27 cellular contexts compared by ENCODE assay signal in the genomic region with DNA sequence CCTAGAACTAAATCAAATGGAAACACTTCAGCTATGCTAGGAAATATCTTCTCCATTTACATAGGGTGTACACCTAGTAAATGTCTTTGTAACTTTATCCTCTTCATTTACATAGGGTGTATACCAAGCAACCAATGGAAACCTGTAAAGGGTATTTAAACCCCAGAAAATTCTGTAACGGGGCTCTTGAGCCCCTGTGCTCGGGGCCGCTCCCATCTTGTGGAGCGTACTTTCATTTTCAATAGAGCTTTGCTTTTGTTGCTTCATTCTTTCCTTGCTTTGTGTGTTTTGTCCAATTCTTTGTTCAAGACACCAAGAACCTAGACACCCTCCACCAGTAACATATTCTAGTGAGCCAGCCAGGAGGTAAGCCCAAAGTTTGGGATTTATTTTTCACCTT. TPM values are rescaled to one million over a fixed set of nuclear protein-coding genes. Genes with fewer than 3 reads are reported as not detected.
"Had no signal": no experiment of that assay in that cellular context is flagged by ENCODE, and none has a peak within 500 bp of the region (broad histone marks: within the 10 kb centered on the region; RNA-seq: fewer than 3 reads in every experiment).

No MANE protein-coding gene starts in this region.

- H3K36me3 ChIP-seq: cardiac muscle cell, heart left ventricle, sigmoid colon had no signal

- H3K27ac ChIP-seq: cardiac muscle cell, heart left ventricle, sigmoid colon, testis, VCaP had no signal

- H3K4me3 ChIP-seq: cardiac muscle cell, heart left ventricle, sigmoid colon, smooth muscle cell, testis had no signal

- H3K4me1 ChIP-seq: heart left ventricle, sigmoid colon, testis had no signal

- H3K4me2 ChIP-seq: smooth muscle cell had no signal

- H3K9me3 ChIP-seq: sigmoid colon, testis had no signal

- ATAC-seq: activated CD4-positive, CD25-positive, alpha-beta regulatory T cell treated with anti-CD3 and anti-CD28 coated beads, Interleukin-2, amount 50 U/mL, for 24 hours; activated T-cell treated with anti-CD3 and anti-CD28 coated beads, Interleukin-2, amount 50 U/mL, for 72 hours; heart left ventricle; left cardiac atrium; stimulated activated naive B cell treated with anti-CD40 and anti-IgM and Interleukin-4, amounts not matched to agents 10 μg/mL and 1 μg/mL and 100 μg/mL, for 72 hours had no signal

- H3K27me3 ChIP-seq: cardiac muscle cell, testis had no signal

- FAIRE-seq: islet of Langerhans had no signal

- DNase-seq: activated CD4-positive, alpha-beta memory T cell treated with anti-CD3 and anti-CD28 coated beads, Interleukin-2, amount 10 ng/mL, durations not matched to agents 7 days and 5 days; activated CD4-positive, alpha-beta T cell treated with anti-CD3 and anti-CD28 coated beads, Interleukin-2, amount 10 ng/mL, durations not matched to agents 24 days and 14 days; activated effector memory CD4-positive, alpha-beta T cell treated with Interleukin-2 at 50 U/mL for 16 hours; activated naive CD4-positive, alpha-beta T cell treated with anti-CD3 and anti-CD28 coated beads for 36 hours; activated naive CD8-positive, alpha-beta T cell treated with anti-CD3 and anti-CD28 coated beads, Interleukin-2, amount 10 ng/mL, durations not matched to agents 7 days and 5 days; activated T-cell treated with anti-CD3 and anti-CD28 coated beads, Interleukin-2, amount 50 U/mL, for 72 hours; amygdala; cortex of kidney; endodermal cell; heart left ventricle; left cardiac atrium; naive B cell; occipital lobe; posterior cingulate gyrus; sigmoid colon; stimulated activated CD4-positive, alpha-beta T cell treated with anti-CD3 and anti-CD28 coated beads, Interleukin-2, amount 100 ng/mL, for 48 hours; stimulated activated CD8-positive, alpha-beta memory T cell treated with anti-CD3 and anti-CD28 coated beads, Interleukin-4, amount 100 ng/mL, for 48 hours; stimulated activated naive B cell treated with anti-CD40 and anti-IgM and Interleukin-4, amounts not matched to agents 10 μg/mL and 1 μg/mL and 100 μg/mL, for 72 hours; testis; trophoblast cell had no signal

RNA-seq across cellular contexts. Expression of a gene that starts 19.5 kb away (rescaled TPM):
- total RNA-seq: activated CD4-positive, alpha-beta memory T cell treated with anti-CD3 and anti-CD28 coated beads, Interleukin-2, amount 10 ng/mL, durations not matched to agents 7 days and 5 days; activated CD4-positive, alpha-beta T cell treated with anti-CD3 and anti-CD28 coated beads, Interleukin-2, amount 10 ng/mL, durations not matched to agents 24 days and 14 days; activated naive CD4-positive, alpha-beta T cell treated with anti-CD3 and anti-CD28 coated beads for 36 hours; activated naive CD8-positive, alpha-beta T cell treated with anti-CD3 and anti-CD28 coated beads, Interleukin-2, amount 10 ng/mL, durations not matched to agents 7 days and 5 days; activated T-cell treated with anti-CD3 and anti-CD28 coated beads, Interleukin-2, amount 50 U/mL, for 72 hours; fibroblast of villous mesenchyme; smooth muscle cell; T-helper 2 cell treated with Interferon-gamma antibody and Interleukin-4, amounts not matched to agents 100 ng/mL and 5 ng/mL, for 36 hours had no signal
- polyA plus RNA-seq: smooth muscle cell had no signal
